In genomic region chr15:61404567-61404966, GRCh38 we compare ENCODE assay signal across 1 cellular context.
TF ChIP-seq lines count a peak whose summit lies in the region.

No MANE protein-coding gene starts in this region.

TF ChIP-seq in HEK293T, 16 proteins besides CTCF, POLR2A, EP300 and RAD21 (continued from another document):
- TF ChIP-seq TARDBP (IDR thresholded peaks at IDR 0.05), result no peak
